8 cellular contexts compared by ENCODE assay signal in the genomic region with DNA sequence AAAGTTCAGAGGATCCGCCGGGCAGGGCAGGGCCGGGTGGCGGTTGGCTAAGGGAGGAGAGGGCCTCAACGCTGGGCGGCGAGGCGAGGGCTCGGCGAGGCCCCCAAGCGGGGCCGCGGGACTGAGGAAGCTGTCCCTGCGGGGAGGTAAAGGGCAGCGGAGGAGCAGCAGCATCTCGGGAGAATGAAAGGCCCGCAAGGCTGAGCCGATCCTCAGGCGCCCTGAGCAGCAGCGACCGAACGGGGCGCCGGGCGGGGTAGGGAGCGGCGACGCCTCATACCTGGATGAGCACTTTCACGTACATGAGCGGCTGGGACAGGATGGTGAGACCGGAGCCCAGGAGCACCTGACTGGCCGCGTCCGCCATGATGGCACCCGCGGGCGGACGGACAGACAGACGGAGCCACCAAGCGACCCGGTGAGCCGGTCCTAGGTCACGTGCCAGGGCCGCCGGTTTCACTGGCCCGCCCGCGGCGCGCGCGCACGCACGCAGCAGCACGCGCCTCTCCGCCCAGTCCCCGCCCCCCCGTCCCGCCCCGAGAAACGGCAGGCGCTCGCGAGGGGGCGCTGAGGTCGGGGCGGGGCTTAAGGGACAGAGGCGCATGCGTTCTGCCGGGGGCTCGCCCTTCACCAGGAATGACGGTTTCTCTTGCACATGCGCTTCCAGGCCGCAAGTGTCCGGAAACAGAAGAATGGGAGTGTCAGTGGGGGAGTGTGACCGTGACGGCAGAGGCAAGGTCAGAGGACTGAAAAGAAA. TPM values are rescaled to one million over a fixed set of nuclear protein-coding genes. Genes with fewer than 3 reads are reported as not detected.
DNase-seq lines count a peak whose midpoint lies in the region; ATAC-seq and TF ChIP-seq lines count a peak whose summit lies in the region.

A gene (minus strand): TSS at position 461 of the 757 bp plus-strand sequence. CDS start 94 bp downstream, at position 367.

- peaks cover 25% of the 10 kb centered on the region for H3K4me1 Mint-ChIP-seq in activated CD4-positive, alpha-beta T cell treated with anti-CD3 and anti-CD28 coated beads for 36 hours

- POLR2A ChIA-PET in activated CD4-positive, alpha-beta T cell treated with anti-CD3 and anti-CD28 coated beads for 36 hours (lab: Charles Lee): no interaction called here

- peak within 1 kb of the TSS; percentile 99 for H3K4me3 Mint-ChIP-seq in activated CD4-positive, alpha-beta T cell treated with anti-CD3 and anti-CD28 coated beads for 36 hours

- peak within 1 kb of the TSS; percentile 96 for H3K27ac Mint-ChIP-seq in activated CD4-positive, alpha-beta T cell treated with anti-CD3 and anti-CD28 coated beads for 36 hours

- H3K4me3 ChIP-seq in choroid plexus epithelial cell (ENCODE audit: low read depth, low read length): peak within 1 kb of the TSS; percentile 96

- CTCF ChIA-PET in activated CD4-positive, alpha-beta T cell treated with anti-CD3 and anti-CD28 coated beads for 36 hours (lab: Charles Lee): no interaction called here

- H3K36me3 Mint-ChIP-seq in activated CD4-positive, alpha-beta T cell treated with anti-CD3 and anti-CD28 coated beads for 36 hours (ENCODE audit: low read depth): peaks cover 22% of the 10 kb centered on the region

- intact Hi-C loops in activated CD4-positive, alpha-beta T cell treated with anti-CD3 and anti-CD28 coated beads for 36 hours (cut with DNase I, micrococcal nuclease): loop anchor here (1.0 to 5.0 kb wide), 17 partner anchors 21 to 1795 kb away; a partner anchor contains a TSS

- H3K9me3 Mint-ChIP-seq in activated CD4-positive, alpha-beta T cell treated with anti-CD3 and anti-CD28 coated beads for 36 hours (ENCODE audit: low read depth): no peaks in the 10 kb centered on the region

- ATAC-seq in HG03442 (IDR thresholded peaks at IDR 0.05; ENCODE audit: unreplicated experiment): peak; percentile 88
- ATAC-seq in activated CD4-positive, alpha-beta T cell treated with anti-CD3 and anti-CD28 coated beads for 36 hours: peak; percentile 94

- H3K27me3 Mint-ChIP-seq in activated CD4-positive, alpha-beta T cell treated with anti-CD3 and anti-CD28 coated beads for 36 hours: no peaks in the 10 kb centered on the region

- no peak for TF ChIP-seq CTCF in choroid plexus epithelial cell (conservative IDR thresholded peaks at IDR 0.05; ENCODE audit: low read depth, low read length)

- peak; percentile 98 for DNase-seq in Ammon's horn (ENCODE audit: low spot score)
- peak; percentile 89 for DNase-seq in GM19238 (ENCODE audit: insufficient read length, low spot score)
- peak; percentile 98 for DNase-seq in NCI-H510A treated with DMSO at 0.1 percent for 48 hours (lab: John Stamatoyannopoulos, UW)
- DNase-seq in activated CD4-positive, alpha-beta T cell treated with anti-CD3 and anti-CD28 coated beads for 36 hours: peak; percentile 98
- DNase-seq in choroid plexus epithelial cell (ENCODE audit: low read depth): peak; percentile 98
- DNase-seq in kidney tubule cell (ENCODE audit: low spot score): peak; percentile 98
- DNase-seq in stimulated activated CD4-positive, alpha-beta T cell treated with anti-CD3 and anti-CD28 coated beads, Interleukin-1b, Interleukin-23, amount 100 ng/mL, for 24 hours (ENCODE audit: low read depth in 4 of 4, low spot score in 1 of 4): peak; percentile 85 to 93 (median 92)

RNA-seq across cellular contexts. Expression of the gene that starts here (rescaled TPM):
- 100 to 1,000 TPM in 1 of 2 experiments, 10 to 100 TPM in 1; 94.8 to 138 TPM for total RNA-seq in activated CD4-positive, alpha-beta T cell treated with anti-CD3 and anti-CD28 coated beads for 36 hours

Comparison
In these comparisons a context has a peak if more than half of its experiments do, and no peak if none do; other contexts are left out.
1. Peak in every context shown above with its lines: DNase-seq, ATAC-seq and H3K4me3 ChIP-seq.